Comparison of ENCODE assay signal across 8 cellular contexts in genomic region chr6:799769-800168, GRCh38.
"Had no signal": no experiment of that assay in that cellular context is flagged by ENCODE, and none has a peak within 500 bp of the region (broad histone marks: within the 10 kb centered on the region; RNA-seq: fewer than 3 reads in every experiment).

No MANE protein-coding gene starts in this region.

- FAIRE-seq: HepG2, HTR-8/SVneo, K562 had no signal

- ATAC-seq: HepG2, K562 had no signal

- H3K4me2 ChIP-seq: KMS-11 had no signal

- H3K4me3 ChIP-seq: K562 had no signal

- DNase-seq: IMR-90, KBM-7, KG1 had no signal

- H3K27ac ChIP-seq: HL-60, KMS-11 had no signal
